ENCODE assay signal across 1 cellular context in the genomic region with DNA sequence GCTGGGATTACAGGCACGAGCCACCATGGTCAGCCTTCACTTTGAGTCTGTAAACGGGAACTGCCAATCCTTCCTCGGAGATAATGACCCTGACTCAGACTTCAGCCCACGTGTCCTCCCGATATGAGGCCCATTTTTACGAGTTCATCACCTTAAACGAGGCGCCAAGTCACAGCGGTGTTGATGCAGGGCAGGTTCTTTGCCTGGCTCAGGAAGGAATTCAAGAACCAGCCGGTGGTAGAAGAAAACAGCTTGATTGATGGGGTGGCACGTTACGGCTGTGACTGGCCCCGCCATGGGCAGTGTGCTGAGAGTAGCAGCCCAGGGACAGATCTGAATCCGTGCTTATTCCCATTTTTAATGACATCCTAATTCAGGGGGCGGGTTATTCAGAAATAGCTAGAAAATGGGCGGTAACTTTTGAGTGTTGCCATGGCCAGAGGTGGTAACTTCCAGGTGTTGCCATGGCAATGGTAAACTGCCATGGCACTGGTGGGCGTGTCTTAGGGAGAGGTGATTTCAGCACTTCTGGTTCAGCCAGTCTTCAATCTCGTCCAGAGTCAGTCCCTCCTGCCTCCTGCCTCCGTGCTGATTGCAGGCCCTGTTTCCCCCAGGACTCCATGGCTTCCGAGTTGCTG.
TF ChIP-seq lines count a peak whose summit lies in the region.

No MANE protein-coding gene starts in this region.

TF ChIP-seq in K562, 482 proteins besides CTCF, POLR2A, EP300 and RAD21 (continued from another document and continues in another):
- TF ChIP-seq, protein P1, sequence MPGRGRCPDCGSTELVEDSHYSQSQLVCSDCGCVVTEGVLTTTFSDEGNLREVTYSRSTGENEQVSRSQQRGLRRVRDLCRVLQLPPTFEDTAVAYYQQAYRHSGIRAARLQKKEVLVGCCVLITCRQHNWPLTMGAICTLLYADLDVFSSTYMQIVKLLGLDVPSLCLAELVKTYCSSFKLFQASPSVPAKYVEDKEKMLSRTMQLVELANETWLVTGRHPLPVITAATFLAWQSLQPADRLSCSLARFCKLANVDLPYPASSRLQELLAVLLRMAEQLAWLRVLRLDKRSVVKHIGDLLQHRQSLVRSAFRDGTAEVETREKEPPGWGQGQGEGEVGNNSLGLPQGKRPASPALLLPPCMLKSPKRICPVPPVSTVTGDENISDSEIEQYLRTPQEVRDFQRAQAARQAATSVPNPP (IDR thresholded peaks at IDR 0.05; ENCODE audit: borderline replicate concordance, insufficient read depth, insufficient read length) = no peak
- TF ChIP-seq DPF2 (IDR thresholded peaks at IDR 0.05) (0 out of 2 replicates have a peak, but pooled peaks have one; percentile 49), NFXL1 (CRISPR knock-in tag; IDR thresholded peaks at IDR 0.05) (no peak), MEF2A (IDR thresholded peaks at IDR 0.05; ENCODE audit: control insufficient read depth, low read depth, low read length) (no peak), CREM (IDR thresholded peaks at IDR 0.05; ENCODE audit: low read depth) (peak; percentile 41; the same call in 1 of the 2 replicates), MYC (IDR thresholded peaks at IDR 0.05; ENCODE audit: low read depth, low read length) (0 out of 2 replicates have a peak, but pooled peaks have one; percentile 35), MYC (CRISPR knock-in tag; IDR thresholded peaks at IDR 0.05; ENCODE audit: borderline replicate concordance, low read depth) (no peak), LCOR (CRISPR knock-in tag; IDR thresholded peaks at IDR 0.05) (0 out of 2 replicates have a peak, but pooled peaks have one; percentile 36), TFE3 (CRISPR knock-in tag; IDR thresholded peaks at IDR 0.05) (no peak), CBX3 (IDR thresholded peaks at IDR 0.05; ENCODE audit: borderline replicate concordance in 1 of 2, low read length in 2 of 2) (0 out of 3 replicates have a peak, but pooled peaks of 1 of the 2 experiments have one; percentile 27), SFPQ (IDR thresholded peaks at IDR 0.05; ENCODE audit: low read depth, low read length) (no peak), PCBP1 (IDR thresholded peaks at IDR 0.05; ENCODE audit: low read depth, low read length, poor library complexity, severe bottlenecking) (no peak), MBD1 (CRISPR knock-in tag; IDR thresholded peaks at IDR 0.05) (no peak), POLR2G (IDR thresholded peaks at IDR 0.05; ENCODE audit: low read depth, low read length) (no peak), PCBP2 (IDR thresholded peaks at IDR 0.05; ENCODE audit: low read depth, low read length, poor library complexity, severe bottlenecking) (no peak), GTF2F1 (IDR thresholded peaks at IDR 0.05; ENCODE audit: low read depth, low read length) (no peak), BMI1 (IDR thresholded peaks at IDR 0.05; ENCODE audit: low read length) (peak; percentile 51; the same call in 1 of the 2 replicates), RBM34 (IDR thresholded peaks at IDR 0.05; ENCODE audit: borderline replicate concordance, insufficient read depth, low read length) (no peak), DDX20 (tag; IDR thresholded peaks at IDR 0.05; ENCODE audit: low read depth) (no peak), EP400 (IDR thresholded peaks at IDR 0.05) (no peak), NFRKB (IDR thresholded peaks at IDR 0.05; ENCODE audit: low read depth) (no peak), ZBED1 (IDR thresholded peaks at IDR 0.05) (no peak), HMGN3 (IDR thresholded peaks at IDR 0.05; ENCODE audit: borderline replicate concordance, extremely low read depth, insufficient read length, low read depth, low read length) (no peak), SOX6 (IDR thresholded peaks at IDR 0.05) (0 out of 2 replicates have a peak, but pooled peaks have one; percentile 24), THRAP3 (IDR thresholded peaks at IDR 0.05; ENCODE audit: borderline replicate concordance) (no peak), RAD51 (IDR thresholded peaks at IDR 0.05; ENCODE audit: borderline replicate concordance, low read depth) (peak; percentile 52; the same call in 1 of the 2 replicates), NFE2L1 (tag; IDR thresholded peaks at IDR 0.05; ENCODE audit: borderline replicate concordance, low read depth) (no peak), KDM1A (IDR thresholded peaks at IDR 0.05) (0 out of 4 replicates have a peak, but pooled peaks of 1 of the 2 experiments have one; percentile 17), ZNF76 (CRISPR knock-in tag; IDR thresholded peaks at IDR 0.05; ENCODE audit: borderline replicate concordance) (no peak), FOS (IDR thresholded peaks at IDR 0.05; ENCODE audit: extremely low read depth, insufficient read length) (no peak), KAT2B (IDR thresholded peaks at IDR 0.05; ENCODE audit: low read depth, low read length) (no peak), ZBTB12 (CRISPR knock-in tag; IDR thresholded peaks at IDR 0.05) (no peak), CBFA2T3 (IDR thresholded peaks at IDR 0.05) (peak; percentile 37), ZBTB17 (CRISPR knock-in tag; IDR thresholded peaks at IDR 0.05) (no peak), TCFL5 (CRISPR knock-in tag; conservative IDR thresholded peaks at IDR 0.05) (no peak), ZNF444 (CRISPR knock-in tag; IDR thresholded peaks at IDR 0.05) (no peak)
- TF ChIP-seq, protein P2, sequence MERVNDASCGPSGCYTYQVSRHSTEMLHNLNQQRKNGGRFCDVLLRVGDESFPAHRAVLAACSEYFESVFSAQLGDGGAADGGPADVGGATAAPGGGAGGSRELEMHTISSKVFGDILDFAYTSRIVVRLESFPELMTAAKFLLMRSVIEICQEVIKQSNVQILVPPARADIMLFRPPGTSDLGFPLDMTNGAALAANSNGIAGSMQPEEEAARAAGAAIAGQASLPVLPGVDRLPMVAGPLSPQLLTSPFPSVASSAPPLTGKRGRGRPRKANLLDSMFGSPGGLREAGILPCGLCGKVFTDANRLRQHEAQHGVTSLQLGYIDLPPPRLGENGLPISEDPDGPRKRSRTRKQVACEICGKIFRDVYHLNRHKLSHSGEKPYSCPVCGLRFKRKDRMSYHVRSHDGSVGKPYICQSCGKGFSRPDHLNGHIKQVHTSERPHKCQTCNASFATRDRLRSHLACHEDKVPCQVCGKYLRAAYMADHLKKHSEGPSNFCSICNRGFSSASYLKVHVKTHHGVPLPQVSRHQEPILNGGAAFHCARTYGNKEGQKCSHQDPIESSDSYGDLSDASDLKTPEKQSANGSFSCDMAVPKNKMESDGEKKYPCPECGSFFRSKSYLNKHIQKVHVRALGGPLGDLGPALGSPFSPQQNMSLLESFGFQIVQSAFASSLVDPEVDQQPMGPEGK (CRISPR knock-in tag; IDR thresholded peaks at IDR 0.05; ENCODE audit: borderline replicate concordance) = no peak
- TF ChIP-seq, protein P3, sequence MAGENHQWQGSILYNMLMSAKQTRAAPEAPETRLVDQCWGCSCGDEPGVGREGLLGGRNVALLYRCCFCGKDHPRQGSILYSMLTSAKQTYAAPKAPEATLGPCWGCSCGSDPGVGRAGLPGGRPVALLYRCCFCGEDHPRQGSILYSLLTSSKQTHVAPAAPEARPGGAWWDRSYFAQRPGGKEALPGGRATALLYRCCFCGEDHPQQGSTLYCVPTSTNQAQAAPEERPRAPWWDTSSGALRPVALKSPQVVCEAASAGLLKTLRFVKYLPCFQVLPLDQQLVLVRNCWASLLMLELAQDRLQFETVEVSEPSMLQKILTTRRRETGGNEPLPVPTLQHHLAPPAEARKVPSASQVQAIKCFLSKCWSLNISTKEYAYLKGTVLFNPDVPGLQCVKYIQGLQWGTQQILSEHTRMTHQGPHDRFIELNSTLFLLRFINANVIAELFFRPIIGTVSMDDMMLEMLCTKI (IDR thresholded peaks at IDR 0.05; ENCODE audit: partially characterized antibody) = no peak
- TF ChIP-seq, protein P4, sequence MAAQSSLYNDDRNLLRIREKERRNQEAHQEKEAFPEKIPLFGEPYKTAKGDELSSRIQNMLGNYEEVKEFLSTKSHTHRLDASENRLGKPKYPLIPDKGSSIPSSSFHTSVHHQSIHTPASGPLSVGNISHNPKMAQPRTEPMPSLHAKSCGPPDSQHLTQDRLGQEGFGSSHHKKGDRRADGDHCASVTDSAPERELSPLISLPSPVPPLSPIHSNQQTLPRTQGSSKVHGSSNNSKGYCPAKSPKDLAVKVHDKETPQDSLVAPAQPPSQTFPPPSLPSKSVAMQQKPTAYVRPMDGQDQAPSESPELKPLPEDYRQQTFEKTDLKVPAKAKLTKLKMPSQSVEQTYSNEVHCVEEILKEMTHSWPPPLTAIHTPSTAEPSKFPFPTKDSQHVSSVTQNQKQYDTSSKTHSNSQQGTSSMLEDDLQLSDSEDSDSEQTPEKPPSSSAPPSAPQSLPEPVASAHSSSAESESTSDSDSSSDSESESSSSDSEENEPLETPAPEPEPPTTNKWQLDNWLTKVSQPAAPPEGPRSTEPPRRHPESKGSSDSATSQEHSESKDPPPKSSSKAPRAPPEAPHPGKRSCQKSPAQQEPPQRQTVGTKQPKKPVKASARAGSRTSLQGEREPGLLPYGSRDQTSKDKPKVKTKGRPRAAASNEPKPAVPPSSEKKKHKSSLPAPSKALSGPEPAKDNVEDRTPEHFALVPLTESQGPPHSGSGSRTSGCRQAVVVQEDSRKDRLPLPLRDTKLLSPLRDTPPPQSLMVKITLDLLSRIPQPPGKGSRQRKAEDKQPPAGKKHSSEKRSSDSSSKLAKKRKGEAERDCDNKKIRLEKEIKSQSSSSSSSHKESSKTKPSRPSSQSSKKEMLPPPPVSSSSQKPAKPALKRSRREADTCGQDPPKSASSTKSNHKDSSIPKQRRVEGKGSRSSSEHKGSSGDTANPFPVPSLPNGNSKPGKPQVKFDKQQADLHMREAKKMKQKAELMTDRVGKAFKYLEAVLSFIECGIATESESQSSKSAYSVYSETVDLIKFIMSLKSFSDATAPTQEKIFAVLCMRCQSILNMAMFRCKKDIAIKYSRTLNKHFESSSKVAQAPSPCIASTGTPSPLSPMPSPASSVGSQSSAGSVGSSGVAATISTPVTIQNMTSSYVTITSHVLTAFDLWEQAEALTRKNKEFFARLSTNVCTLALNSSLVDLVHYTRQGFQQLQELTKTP (IDR thresholded peaks at IDR 0.05; ENCODE audit: low read depth in 1 of 2, partially characterized antibody in 2 of 2) = no peak
- TF ChIP-seq, protein P5, sequence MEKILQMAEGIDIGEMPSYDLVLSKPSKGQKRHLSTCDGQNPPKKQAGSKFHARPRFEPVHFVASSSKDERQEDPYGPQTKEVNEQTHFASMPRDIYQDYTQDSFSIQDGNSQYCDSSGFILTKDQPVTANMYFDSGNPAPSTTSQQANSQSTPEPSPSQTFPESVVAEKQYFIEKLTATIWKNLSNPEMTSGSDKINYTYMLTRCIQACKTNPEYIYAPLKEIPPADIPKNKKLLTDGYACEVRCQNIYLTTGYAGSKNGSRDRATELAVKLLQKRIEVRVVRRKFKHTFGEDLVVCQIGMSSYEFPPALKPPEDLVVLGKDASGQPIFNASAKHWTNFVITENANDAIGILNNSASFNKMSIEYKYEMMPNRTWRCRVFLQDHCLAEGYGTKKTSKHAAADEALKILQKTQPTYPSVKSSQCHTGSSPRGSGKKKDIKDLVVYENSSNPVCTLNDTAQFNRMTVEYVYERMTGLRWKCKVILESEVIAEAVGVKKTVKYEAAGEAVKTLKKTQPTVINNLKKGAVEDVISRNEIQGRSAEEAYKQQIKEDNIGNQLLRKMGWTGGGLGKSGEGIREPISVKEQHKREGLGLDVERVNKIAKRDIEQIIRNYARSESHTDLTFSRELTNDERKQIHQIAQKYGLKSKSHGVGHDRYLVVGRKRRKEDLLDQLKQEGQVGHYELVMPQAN (IDR thresholded peaks at IDR 0.05; ENCODE audit: borderline replicate concordance) = no peak
